Comparison of ENCODE assay signal across 27 cellular contexts in the genomic region with DNA sequence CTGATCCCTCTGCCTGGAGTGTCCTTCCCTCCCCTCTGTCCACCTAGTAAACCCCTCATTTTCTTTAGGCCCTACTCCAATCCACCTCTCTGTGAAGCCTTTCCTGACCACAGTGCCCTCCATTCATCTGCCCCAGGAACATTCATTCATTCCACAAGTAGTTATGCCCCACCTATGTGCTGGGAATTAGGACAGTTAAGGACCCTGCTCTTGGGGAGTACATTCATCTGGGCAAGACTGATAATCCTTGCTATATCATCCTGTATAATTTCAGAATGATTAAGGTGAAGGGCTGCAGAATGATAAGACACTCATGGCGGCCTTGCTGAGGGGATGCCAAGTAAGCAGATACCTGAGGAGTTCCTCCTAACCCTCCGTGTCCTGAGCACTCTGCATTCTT.
"Had no signal": no experiment of that assay in that cellular context is flagged by ENCODE, and none has a peak within 500 bp of the region (broad histone marks: within the 10 kb centered on the region; RNA-seq: fewer than 3 reads in every experiment).

No MANE protein-coding gene starts in this region.

- ATAC-seq: activated CD4-positive, alpha-beta T cell treated with anti-CD3 and anti-CD28 coated beads for 36 hours; activated CD8-positive, alpha-beta T cell treated with anti-CD3 and anti-CD28 coated beads for 36 hours; activated T-cell treated with anti-CD3 and anti-CD28 coated beads, Interleukin-2, amount 50 U/mL, for 4 hours; activated T-helper 17 cell treated with anti-CD3 and anti-CD28 coated beads, Interleukin-2, amount 50 U/mL, for 72 hours; body of pancreas; esophagus mucosa; gastrocnemius medialis; heart left ventricle had no signal

- H3K27ac ChIP-seq: body of pancreas, epithelial cell of prostate, gastrocnemius medialis, heart left ventricle had no signal

- DNase-seq: activated CD4-positive, alpha-beta T cell treated with anti-CD3 and anti-CD28 coated beads for 36 hours; activated CD4-positive, alpha-beta T cell treated with anti-CD3 and anti-CD28 coated beads, Interleukin-2, amount 10 ng/mL, durations not matched to agents 7 days and 5 days; activated CD4-positive, alpha-beta T cell treated with anti-CD3 and anti-CD28 coated beads, Interleukin-2, amount 50 U/mL, for 48 hours; activated CD4-positive, CD25-positive, alpha-beta regulatory T cell; activated CD4-positive, CD25-positive, alpha-beta regulatory T cell treated with anti-CD3 and anti-CD28 coated beads, Interleukin-2, amount 50 U/mL, for 72 hours; activated CD8-positive, alpha-beta memory T cell treated with anti-CD3 and anti-CD28 coated beads for 24 hours; activated CD8-positive, alpha-beta T cell treated with anti-CD3 and anti-CD28 coated beads for 36 hours; activated effector memory CD4-positive, alpha-beta T cell treated with Interleukin-2 at 50 U/mL for 16 hours; activated gamma-delta T cell treated with Interleukin-2 at 50 U/mL for 16 hours; activated naive CD4-positive, alpha-beta T cell treated with anti-CD3 and anti-CD28 coated beads, Interleukin-2, amount 50 U/mL, for 16 hours; activated naive CD4-positive, alpha-beta T cell treated with Interleukin-2 at 50 U/mL for 16 hours; activated T-cell treated with anti-CD3 and anti-CD28 coated beads, Interleukin-2, amount 50 U/mL, for 4 hours; amniotic stem cell; anterior cingulate cortex; body of pancreas; caudate nucleus; cortex of kidney; effector CD8-positive, alpha-beta T cell; foreskin fibroblast; gastrocnemius medialis; glutamatergic neuron; heart left ventricle; T-helper 2 cell had no signal

- H3K36me3 Mint-ChIP-seq: activated naive CD8-positive, alpha-beta T cell had no signal

- H3K27ac Mint-ChIP-seq: activated CD4-positive, alpha-beta T cell treated with anti-CD3 and anti-CD28 coated beads for 36 hours; activated CD4-positive, alpha-beta T cell treated with anti-CD3 and anti-CD28 coated beads, Interleukin-2, amount 10 ng/mL, durations not matched to agents 7 days and 5 days; activated CD8-positive, alpha-beta T cell treated with anti-CD3 and anti-CD28 coated beads for 36 hours; activated naive CD8-positive, alpha-beta T cell; activated T-helper 17 cell treated with anti-CD3 and anti-CD28 coated beads, Interleukin-2, amount 50 U/mL, for 72 hours had no signal

- H3K4me1 Mint-ChIP-seq: activated CD4-positive, alpha-beta T cell treated with anti-CD3 and anti-CD28 coated beads, Interleukin-2, amount 10 ng/mL, durations not matched to agents 7 days and 5 days; activated T-helper 17 cell treated with anti-CD3 and anti-CD28 coated beads, Interleukin-2, amount 50 U/mL, for 72 hours had no signal

- H3K4me3 Mint-ChIP-seq: activated CD4-positive, alpha-beta T cell treated with anti-CD3 and anti-CD28 coated beads for 36 hours; activated CD4-positive, alpha-beta T cell treated with anti-CD3 and anti-CD28 coated beads, Interleukin-2, amount 10 ng/mL, durations not matched to agents 7 days and 5 days; activated CD8-positive, alpha-beta T cell treated with anti-CD3 and anti-CD28 coated beads for 36 hours; activated naive CD8-positive, alpha-beta T cell; activated T-cell treated with anti-CD3 and anti-CD28 coated beads, Interleukin-2, amount 50 U/mL, for 4 hours; activated T-helper 17 cell treated with anti-CD3 and anti-CD28 coated beads, Interleukin-2, amount 50 U/mL, for 72 hours had no signal

- H3K4me3 ChIP-seq: body of pancreas, gastrocnemius medialis, heart left ventricle had no signal

- H3K27me3 Mint-ChIP-seq: activated CD4-positive, alpha-beta T cell treated with anti-CD3 and anti-CD28 coated beads for 36 hours; activated naive CD8-positive, alpha-beta T cell; activated T-helper 17 cell treated with anti-CD3 and anti-CD28 coated beads, Interleukin-2, amount 50 U/mL, for 72 hours had no signal

- H3K9me3 ChIP-seq: body of pancreas, gastrocnemius medialis, heart left ventricle had no signal

- H3K36me3 ChIP-seq: gastrocnemius medialis, heart left ventricle had no signal

- H3K27me3 ChIP-seq: body of pancreas, gastrocnemius medialis, heart left ventricle had no signal

- H3K9me3 Mint-ChIP-seq: activated CD4-positive, alpha-beta T cell treated with anti-CD3 and anti-CD28 coated beads, Interleukin-2, amount 10 ng/mL, durations not matched to agents 7 days and 5 days; activated CD8-positive, alpha-beta T cell treated with anti-CD3 and anti-CD28 coated beads for 36 hours; activated T-cell treated with anti-CD3 and anti-CD28 coated beads, Interleukin-2, amount 50 U/mL, for 4 hours; activated T-helper 17 cell treated with anti-CD3 and anti-CD28 coated beads, Interleukin-2, amount 50 U/mL, for 72 hours had no signal
